Comparison of ENCODE assay signal across 14 cellular contexts in the genomic region with DNA sequence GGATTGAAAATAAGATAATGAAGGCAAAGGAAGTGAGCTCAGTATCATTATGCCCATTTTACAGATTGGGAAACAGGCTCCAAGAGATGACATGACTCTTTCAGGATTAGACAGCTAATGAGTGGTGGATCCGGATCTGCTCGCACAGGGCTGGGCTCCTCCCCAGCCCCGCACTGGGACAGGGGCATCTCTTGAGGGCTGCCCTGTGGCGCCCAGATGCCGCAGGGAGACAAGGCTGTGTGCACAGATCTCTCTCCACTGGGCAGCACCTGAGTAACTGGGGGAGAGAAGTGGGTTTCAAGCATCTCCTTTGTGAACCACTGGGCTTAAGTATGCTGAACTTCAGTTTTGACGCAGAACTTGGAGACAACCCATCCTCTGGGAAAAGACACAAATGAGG. TPM values are rescaled to one million over a fixed set of nuclear protein-coding genes. Genes with fewer than 3 reads are reported as not detected.
"Had no signal": no experiment of that assay in that cellular context is flagged by ENCODE, and none has a peak within 500 bp of the region (broad histone marks: within the 10 kb centered on the region; RNA-seq: fewer than 3 reads in every experiment).

No MANE protein-coding gene starts in this region.

- H3K36me3 ChIP-seq: esophagus squamous epithelium, neural progenitor cell, transverse colon had no signal

- H3K4me3 ChIP-seq: esophagus squamous epithelium, neural progenitor cell, transverse colon had no signal

- H3K4me1 Mint-ChIP-seq: activated naive CD4-positive, alpha-beta T cell treated with anti-CD3 and anti-CD28 coated beads, Interleukin-2, amount 50 U/mL, for 24 hours; stimulated activated effector memory CD8-positive, alpha-beta T cell treated with anti-CD3 and anti-CD28 coated beads, Interleukin-12 subunit alpha, Interleukin-12 subunit beta, amount 100 ng/mL, for 72 hours; T-helper 17 cell had no signal

- ATAC-seq: stimulated activated effector memory CD8-positive, alpha-beta T cell treated with anti-CD3 and anti-CD28 coated beads, Interleukin-12 subunit alpha, Interleukin-12 subunit beta, amount 100 ng/mL, for 72 hours; T-helper 17 cell had no signal

- H3K27me3 Mint-ChIP-seq: T-helper 17 cell had no signal

- DNase-seq: activated effector memory CD4-positive, alpha-beta T cell treated with Interleukin-2 at 50 U/mL for 16 hours; activated T-cell treated with anti-CD3 and anti-CD28 coated beads, Interleukin-2, amount 50 U/mL, for 1 hour; amygdala; esophagus squamous epithelium; foreskin melanocyte; head of caudate nucleus; mesendoderm; small intestine; T-helper 17 cell; transverse colon had no signal

- H3K4me3 Mint-ChIP-seq: activated naive CD4-positive, alpha-beta T cell treated with anti-CD3 and anti-CD28 coated beads, Interleukin-2, amount 50 U/mL, for 24 hours; neural progenitor cell; stimulated activated effector memory CD8-positive, alpha-beta T cell treated with anti-CD3 and anti-CD28 coated beads, Interleukin-12 subunit alpha, Interleukin-12 subunit beta, amount 100 ng/mL, for 72 hours; T-helper 17 cell had no signal

- H3K4me1 ChIP-seq: neural progenitor cell, parathyroid adenoma, transverse colon had no signal

- H3K27ac Mint-ChIP-seq: activated naive CD4-positive, alpha-beta T cell treated with anti-CD3 and anti-CD28 coated beads, Interleukin-2, amount 50 U/mL, for 24 hours; neural progenitor cell; stimulated activated effector memory CD8-positive, alpha-beta T cell treated with anti-CD3 and anti-CD28 coated beads, Interleukin-12 subunit alpha, Interleukin-12 subunit beta, amount 100 ng/mL, for 72 hours; T-helper 17 cell had no signal

- H3K27me3 ChIP-seq: esophagus squamous epithelium, neural progenitor cell, transverse colon had no signal

- H3K36me3 Mint-ChIP-seq: neural progenitor cell; stimulated activated effector memory CD8-positive, alpha-beta T cell treated with anti-CD3 and anti-CD28 coated beads, Interleukin-12 subunit alpha, Interleukin-12 subunit beta, amount 100 ng/mL, for 72 hours had no signal

- H3K27ac ChIP-seq: neural progenitor cell, parathyroid adenoma had no signal

RNA-seq across cellular contexts. Expression of gene ADAMTS2, which starts 43.9 kb away (rescaled TPM):
- total RNA-seq: T-helper 17 cell had no signal
